Comparison of ENCODE assay signal across 9 cellular contexts in the genomic region with DNA sequence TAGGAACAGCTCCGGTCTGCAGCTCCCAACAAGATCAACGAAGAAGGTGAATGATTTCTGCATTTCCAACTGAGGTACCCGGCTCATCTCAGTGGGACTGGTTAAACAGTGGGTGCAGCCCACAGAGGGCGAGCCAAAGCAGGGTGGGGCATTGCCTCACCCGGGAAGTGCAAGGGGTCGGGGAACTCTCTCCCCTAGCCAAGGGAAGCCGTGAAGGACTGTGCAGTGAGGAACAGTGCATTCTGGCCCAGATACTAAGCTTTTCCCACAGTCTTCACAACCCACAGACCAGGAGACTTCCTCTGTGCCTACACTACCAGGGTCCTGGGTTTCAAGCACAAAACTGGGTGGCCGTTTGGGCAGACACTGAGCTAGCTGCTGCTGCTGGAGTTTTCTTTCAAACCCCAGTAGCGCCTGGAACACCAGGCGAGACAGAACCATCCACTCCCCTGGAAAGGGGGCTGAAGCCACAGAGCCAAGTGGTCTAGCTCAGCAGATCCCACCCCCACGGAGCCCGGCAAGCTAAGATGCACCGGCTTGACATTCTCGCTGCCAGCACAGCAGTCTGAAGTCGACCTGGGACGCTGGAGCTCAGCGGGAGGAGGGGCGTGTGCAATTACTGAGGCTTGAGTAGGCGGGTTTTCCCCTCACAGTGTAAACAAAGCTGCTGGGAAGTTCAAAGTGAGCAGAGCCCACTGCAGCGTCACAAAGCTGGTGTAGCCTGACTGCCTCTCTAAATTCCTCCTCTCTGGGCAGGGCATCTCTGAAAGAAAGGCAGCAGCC.
DNase-seq lines count a peak whose midpoint lies in the region; ATAC-seq and TF ChIP-seq lines count a peak whose summit lies in the region.
"Had no signal": no experiment of that assay in that cellular context is flagged by ENCODE, and none has a peak within 500 bp of the region (broad histone marks: within the 10 kb centered on the region; RNA-seq: fewer than 3 reads in every experiment).

No MANE protein-coding gene starts in this region.

- TF ChIP-seq CTCF in Calu3 (IDR thresholded peaks at IDR 0.05; ENCODE audit: unreplicated experiment) (no peak), chondrocyte (IDR thresholded peaks at IDR 0.05) (no peak), adrenal gland (IDR thresholded peaks at IDR 0.05) (no peak)

- no peak for TF ChIP-seq POLR2A in adrenal gland (IDR thresholded peaks at IDR 0.05)

- H3K36me3 ChIP-seq in naive thymus-derived CD4-positive, alpha-beta T cell (ENCODE audit: control insufficient read depth in 2 of 3, insufficient read depth in 3 of 3, low read length in 3 of 3): no peaks in the 10 kb centered on the region
- H3K36me3 ChIP-seq in adrenal gland (replicated peaks in 1 of 2): no peaks in the 10 kb centered on the region
- H3K36me3 ChIP-seq: neutrophil had no signal

- no TSS peak for BruUV-seq in Calu3 (replicated peaks; lab: Mats Ljungman, UMichigan)

- POLR2A ChIA-PET in naive thymus-derived CD4-positive, alpha-beta T cell (lab: Charles Lee): interaction anchor here (0.6 kb wide), 1 partner anchor 325 kb away, joined by 3 read pairs; no protein-coding TSS in a partner anchor

- H3K27me3 ChIP-seq in naive thymus-derived CD4-positive, alpha-beta T cell (ENCODE audit: control insufficient read depth in 2 of 2, insufficient read depth in 2 of 2, low read length in 2 of 2): no peaks in the 10 kb centered on the region
- no peaks in the 10 kb centered on the region for H3K27me3 ChIP-seq in adrenal gland
- H3K27me3 ChIP-seq: neutrophil had no signal

- H3K4me3 Mint-ChIP-seq in Calu3 (ENCODE audit: low read depth, unreplicated experiment): peak overlapping the region; percentile 48
- no peak overlapping the region for H3K4me3 Mint-ChIP-seq in chondrocyte (ENCODE audit: unreplicated experiment)
- H3K4me3 Mint-ChIP-seq in naive thymus-derived CD4-positive, alpha-beta T cell: peak overlapping the region in 1 of 10 donors; percentile 24

- ATAC-seq in naive thymus-derived CD4-positive, alpha-beta T cell: peak; percentile 47
- ATAC-seq in GM19452 (IDR thresholded peaks at IDR 0.05; ENCODE audit: unreplicated experiment) (no peak), HG02571 (IDR thresholded peaks at IDR 0.05; ENCODE audit: unreplicated experiment) (no peak), Right ventricle myocardium inferior (no peak)

- H3K27ac ChIP-seq in naive thymus-derived CD4-positive, alpha-beta T cell (ENCODE audit: low read depth, low read length): no peak overlapping the region
- no peak overlapping the region for H3K27ac ChIP-seq in adrenal gland
- H3K27ac ChIP-seq: neutrophil had no signal

- H3K4me3 ChIP-seq in naive thymus-derived CD4-positive, alpha-beta T cell (ENCODE audit: low read length): no peak overlapping the region
- H3K4me3 ChIP-seq in adrenal gland: no peak overlapping the region

- H3K4me1 ChIP-seq in naive thymus-derived CD4-positive, alpha-beta T cell (ENCODE audit: control insufficient read depth in 2 of 2, insufficient read depth in 2 of 2, low read length in 2 of 2): no peaks in the 10 kb centered on the region
- no peaks in the 10 kb centered on the region for H3K4me1 ChIP-seq in adrenal gland (replicated peaks in 1 of 2)

- H3K27me3 Mint-ChIP-seq in Calu3 (ENCODE audit: unreplicated experiment): no peaks in the 10 kb centered on the region
- H3K27me3 Mint-ChIP-seq in chondrocyte (ENCODE audit: low read depth): no peaks in the 10 kb centered on the region
- no peaks in the 10 kb centered on the region for H3K27me3 Mint-ChIP-seq in naive thymus-derived CD4-positive, alpha-beta T cell

- CTCF ChIA-PET in Calu3 (lab: Charles Lee): interaction anchor here (0.7 to 0.8 kb wide), 3 partner anchors 77 to 198 kb away, joined by 3 to 8 read pairs (median 4); no protein-coding TSS in a partner anchor
- CTCF ChIA-PET in naive thymus-derived CD4-positive, alpha-beta T cell (lab: Charles Lee): no interaction called here

- H3K36me3 Mint-ChIP-seq in Calu3 (ENCODE audit: insufficient read depth, unreplicated experiment) (peaks cover 10% of the 10 kb centered on the region), chondrocyte (ENCODE audit: low read depth) (peaks cover 3% of the 10 kb centered on the region)
- peaks cover 3 to 26% (median 17%) of the 10 kb centered on the region in 5 donors for H3K36me3 Mint-ChIP-seq in naive thymus-derived CD4-positive, alpha-beta T cell

- intact Hi-C loops in Calu3 (cut with micrococcal nuclease; ENCODE audit: unreplicated experiment): no loop called here
- intact Hi-C loops in naive thymus-derived CD4-positive, alpha-beta T cell (cut with micrococcal nuclease): loop anchor here in 1 of 2 donors (1.0 kb wide), 1 partner anchor 18 kb away; no protein-coding TSS in a partner anchor
- intact Hi-C loops in adrenal gland (cut with DNase I): no loop called here
- intact Hi-C loops in Right ventricle myocardium inferior (cut with DNase I): no loop called here

- 57 to 89% (median 69%) methylated on average over 5 to 20 of the region's 20 CpGs for WGBS in adrenal gland, 4 donors

- H3K9me3 ChIP-seq in naive thymus-derived CD4-positive, alpha-beta T cell (ENCODE audit: control insufficient read depth in 2 of 3, low read length in 3 of 3): no peaks in the 10 kb centered on the region
- no peaks in the 10 kb centered on the region for H3K9me3 ChIP-seq in adrenal gland (replicated peaks in 1 of 3)
- H3K9me3 ChIP-seq: neutrophil had no signal

- H3K9me3 Mint-ChIP-seq in Calu3 (ENCODE audit: low read depth, unreplicated experiment): no peaks in the 10 kb centered on the region
- H3K9me3 Mint-ChIP-seq in chondrocyte (ENCODE audit: low read depth): peaks cover 16% of the 10 kb centered on the region
- H3K9me3 Mint-ChIP-seq in naive thymus-derived CD4-positive, alpha-beta T cell: peaks cover 0 to 4% (median 0%) of the 10 kb centered on the region in 11 donors

- H3K4me1 Mint-ChIP-seq in Calu3 (ENCODE audit: low read depth, unreplicated experiment) (peaks cover 42% of the 10 kb centered on the region), chondrocyte (ENCODE audit: low read depth) (peaks cover 14% of the 10 kb centered on the region)
- H3K4me1 Mint-ChIP-seq in naive thymus-derived CD4-positive, alpha-beta T cell: peaks cover 14 to 51% (median 41%) of the 10 kb centered on the region in 7 donors

- DNase-seq in Calu3: peak; percentile 74
- DNase-seq in LoVo (ENCODE audit: low spot score): peak; percentile 43
- no peak for DNase-seq in chondrocyte (ENCODE audit: low spot score)
- DNase-seq in naive thymus-derived CD4-positive, alpha-beta T cell: peak in 7 of 9 donors; percentile 5 to 44 (median 21)
- no peak for DNase-seq in adrenal gland
- no peak for DNase-seq in Right ventricle myocardium inferior (ENCODE audit: missing footprints)

- H3K27ac Mint-ChIP-seq in Calu3 (ENCODE audit: unreplicated experiment) (peak overlapping the region; percentile 67), chondrocyte (ENCODE audit: unreplicated experiment) (peak overlapping the region; percentile 27)
- H3K27ac Mint-ChIP-seq in naive thymus-derived CD4-positive, alpha-beta T cell: peak overlapping the region in 4 of 9 donors; percentile 17 to 80 (median 46)

Comparison
In these comparisons a context has a peak if more than half of its experiments do, and no peak if none do; other contexts are left out.
1. DNase-seq: peak in Calu3 (single experiment), LoVo (single experiment) and naive thymus-derived CD4-positive, alpha-beta T cell (7 of 9); none in chondrocyte (single experiment), adrenal gland (0 of 7) and Right ventricle myocardium inferior (single experiment).